In the genomic region with DNA sequence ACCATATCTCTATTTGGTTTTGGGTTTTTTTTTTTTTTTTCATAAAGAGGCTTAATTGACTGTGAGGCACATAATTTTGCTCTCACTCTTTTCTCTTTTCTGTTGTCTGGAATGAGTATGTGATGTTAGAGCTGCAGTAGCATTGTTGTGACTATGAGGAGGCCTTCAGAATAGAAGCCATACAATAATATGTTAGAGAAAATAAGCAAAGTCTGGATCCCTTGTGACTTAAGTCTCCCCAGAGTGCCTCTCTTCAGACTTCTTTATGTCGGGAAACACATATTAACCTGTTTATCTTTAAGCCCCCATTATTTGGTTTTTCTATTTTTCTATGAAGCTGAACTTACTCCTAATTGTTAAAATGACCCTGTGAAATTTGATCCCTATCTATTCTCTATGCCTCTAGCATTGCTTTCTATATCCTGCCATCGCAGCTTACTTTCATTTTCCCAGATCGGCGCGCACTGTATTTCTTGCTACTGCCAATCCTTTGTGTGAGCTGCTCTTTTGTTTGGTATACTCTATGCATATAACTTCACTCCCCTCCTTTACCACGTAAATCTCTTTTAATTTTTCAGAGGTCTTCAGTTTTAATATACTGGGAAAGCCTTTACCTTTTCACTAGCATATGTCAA, we compare ENCODE assay signal across 28 cellular contexts.
A peak's percentile ranks its signal among the peaks of the same experiment; 100 is the strongest.
DNase-seq lines count a peak whose midpoint lies in the region; ATAC-seq and TF ChIP-seq lines count a peak whose summit lies in the region.
"Had no signal": no experiment of that assay in that cellular context is flagged by ENCODE, and none has a peak within 500 bp of the region (broad histone marks: within the 10 kb centered on the region; RNA-seq: fewer than 3 reads in every experiment).

No MANE protein-coding gene starts in this region.

- H3K9me3 Mint-ChIP-seq in naive thymus-derived CD4-positive, alpha-beta T cell: peaks cover 0 to 8% (median 2%) of the 10 kb centered on the region in 11 donors
- H3K9me3 Mint-ChIP-seq: endodermal cell, H9 had no signal

- no peaks in the 10 kb centered on the region for H3K9me3 ChIP-seq in naive thymus-derived CD4-positive, alpha-beta T cell (ENCODE audit: control insufficient read depth in 2 of 3, low read length in 3 of 3)
- H3K9me3 ChIP-seq in psoas muscle: no peaks in the 10 kb centered on the region
- H3K9me3 ChIP-seq: BLaER1, colonic mucosa, esophagus squamous epithelium, gastrocnemius medialis, left lung, SJCRH30 had no signal

- intact Hi-C loops in naive thymus-derived CD4-positive, alpha-beta T cell (cut with micrococcal nuclease): no loop called here
- intact Hi-C loops in psoas muscle (cut with DNase I): no loop called here

- POLR2A ChIA-PET in naive thymus-derived CD4-positive, alpha-beta T cell (lab: Charles Lee): no interaction called here

- no peak overlapping the region for H3K27ac Mint-ChIP-seq in naive thymus-derived CD4-positive, alpha-beta T cell
- H3K27ac Mint-ChIP-seq: activated T-cell treated with anti-CD3 and anti-CD28 coated beads, Interleukin-2, amount 50 U/mL, for 24 hours; endodermal cell; H9; naive B cell had no signal

- DNase-seq in SHP77 treated with DMSO at 0.1 percent for 48 hours (lab: John Stamatoyannopoulos, UW): peak; percentile 6
- no peak for DNase-seq in SHP77 (lab: John Stamatoyannopoulos, UW)
- peak; percentile 75 for DNase-seq in NCI-H146 treated with DMSO at 0.1 percent for 48 hours (lab: John Stamatoyannopoulos, UW; ENCODE audit: unreplicated experiment)
- DNase-seq in SK-MEL-5 (ENCODE audit: low read depth, low spot score): peak; percentile 7
- DNase-seq in OCI-M1 (lab: John Stamatoyannopoulos, UW): no peak
- no peak for DNase-seq in naive thymus-derived CD4-positive, alpha-beta T cell
- DNase-seq in activated naive CD4-positive, alpha-beta T cell treated with Interleukin-2 at 50 U/mL for 16 hours: no peak
- DNase-seq in psoas muscle: no peak
- DNase-seq: ACHN; activated CD4-positive, alpha-beta T cell treated with anti-CD3 and anti-CD28 coated beads for 48 hours; activated naive CD4-positive, alpha-beta T cell; activated T-cell treated with anti-CD3 and anti-CD28 coated beads, Interleukin-2, amount 50 U/mL, for 24 hours; colonic mucosa; COR-L47; endodermal cell; esophagus squamous epithelium; gastrocnemius medialis; H9; hypothalamus; IMR-90; left lung; naive B cell; NCI-H82; nucleus accumbens had no signal

- ATAC-seq in naive thymus-derived CD4-positive, alpha-beta T cell: no peak
- ATAC-seq in psoas muscle: no peak
- ATAC-seq: gastrocnemius medialis, GM12878, left lung had no signal

- H3K27me3 ChIP-seq in naive thymus-derived CD4-positive, alpha-beta T cell (ENCODE audit: control insufficient read depth in 2 of 2, insufficient read depth in 2 of 2, low read length in 2 of 2): no peaks in the 10 kb centered on the region
- peaks cover 0 to 2% (median 0%) of the 10 kb centered on the region in 3 donors for H3K27me3 ChIP-seq in psoas muscle (ENCODE audit: insufficient read depth in 3 of 3, low read length in 2 of 3)
- H3K27me3 ChIP-seq: BLaER1, colonic mucosa, esophagus squamous epithelium, gastrocnemius medialis, left lung, SJCRH30 had no signal

- no peaks in the 10 kb centered on the region for H3K27me3 Mint-ChIP-seq in naive thymus-derived CD4-positive, alpha-beta T cell
- H3K27me3 Mint-ChIP-seq: activated T-cell treated with anti-CD3 and anti-CD28 coated beads, Interleukin-2, amount 50 U/mL, for 24 hours; naive B cell had no signal

- in situ Hi-C loops in SK-MEL-5 (cut with HindIII; ENCODE audit: low pct_unique_long_range_greater_than_20kb, low sequenced_read_pairs): no loop called here

- no peaks in the 10 kb centered on the region for H3K4me1 Mint-ChIP-seq in naive thymus-derived CD4-positive, alpha-beta T cell
- H3K4me1 Mint-ChIP-seq: endodermal cell, H9, naive B cell had no signal

- no peak overlapping the region for H3K4me3 ChIP-seq in naive thymus-derived CD4-positive, alpha-beta T cell (ENCODE audit: low read length)
- no peak overlapping the region for H3K4me3 ChIP-seq in psoas muscle
- H3K4me3 ChIP-seq: BLaER1, colonic mucosa, esophagus squamous epithelium, gastrocnemius medialis, GM12878, left lung, SJCRH30 had no signal

- CTCF ChIA-PET in naive thymus-derived CD4-positive, alpha-beta T cell (lab: Charles Lee): no interaction called here

- no peaks in the 10 kb centered on the region for H3K36me3 ChIP-seq in naive thymus-derived CD4-positive, alpha-beta T cell (ENCODE audit: control insufficient read depth in 2 of 3, insufficient read depth in 3 of 3, low read length in 3 of 3)
- no peaks in the 10 kb centered on the region for H3K36me3 ChIP-seq in psoas muscle (ENCODE audit: insufficient read depth in 1 of 2, low read depth in 1 of 2)
- H3K36me3 ChIP-seq: BLaER1, colonic mucosa, esophagus squamous epithelium, gastrocnemius medialis, left lung, SJCRH30 had no signal

- 78 to 83% (median 82%) methylated on average over 6 of the region's 6 CpGs for WGBS in psoas muscle, 3 donors

- no peaks in the 10 kb centered on the region for H3K4me1 ChIP-seq in naive thymus-derived CD4-positive, alpha-beta T cell (ENCODE audit: control insufficient read depth in 2 of 2, insufficient read depth in 2 of 2, low read length in 2 of 2)
- H3K4me1 ChIP-seq in psoas muscle: no peaks in the 10 kb centered on the region
- H3K4me1 ChIP-seq: BLaER1, colonic mucosa, esophagus squamous epithelium, gastrocnemius medialis, left lung, SJCRH30 had no signal

- H3K27ac ChIP-seq in naive thymus-derived CD4-positive, alpha-beta T cell (ENCODE audit: low read depth, low read length): no peak overlapping the region
- no peak overlapping the region for H3K27ac ChIP-seq in psoas muscle
- H3K27ac ChIP-seq: BLaER1, colonic mucosa, esophagus squamous epithelium, gastrocnemius medialis, HL-60, left lung, SJCRH30 had no signal

- H3K36me3 Mint-ChIP-seq in naive thymus-derived CD4-positive, alpha-beta T cell: no peaks in the 10 kb centered on the region
- H3K36me3 Mint-ChIP-seq: naive B cell had no signal

- TF ChIP-seq CTCF in psoas muscle (IDR thresholded peaks at IDR 0.05): no peak

- H3K4me3 Mint-ChIP-seq in naive thymus-derived CD4-positive, alpha-beta T cell: no peak overlapping the region
- H3K4me3 Mint-ChIP-seq: activated T-cell treated with anti-CD3 and anti-CD28 coated beads, Interleukin-2, amount 50 U/mL, for 24 hours; endodermal cell; H9; naive B cell had no signal

Comparison
In these comparisons a context has a peak if more than half of its experiments do, and no peak if none do; other contexts are left out.
1. DNase-seq: peak in SHP77 treated with DMSO at 0.1 percent for 48 hours (single experiment), NCI-H146 treated with DMSO at 0.1 percent for 48 hours (single experiment) and SK-MEL-5 (single experiment); none in SHP77 (0 of 2), OCI-M1 (single experiment), naive thymus-derived CD4-positive, alpha-beta T cell (0 of 9), activated naive CD4-positive, alpha-beta T cell treated with Interleukin-2 at 50 U/mL for 16 hours (single experiment) and psoas muscle (0 of 2).